In genomic region chr10:96577037-96577436, GRCh38 we compare ENCODE assay signal across 24 cellular contexts. TPM values are rescaled to one million over a fixed set of nuclear protein-coding genes. Genes with fewer than 3 reads are reported as not detected.
A peak's percentile ranks its signal among the peaks of the same experiment; 100 is the strongest.
DNase-seq lines count a peak whose midpoint lies in the region; ATAC-seq and TF ChIP-seq lines count a peak whose summit lies in the region.
"Had no signal": no experiment of that assay in that cellular context is flagged by ENCODE, and none has a peak within 500 bp of the region (broad histone marks: within the 10 kb centered on the region; RNA-seq: fewer than 3 reads in every experiment).

No MANE protein-coding gene starts in this region.

- 49% methylated on average over 1 of the region's 1 CpG for WGBS in prostate gland

- peak overlapping the region; percentile 36; the same call in 1 of the 2 replicates for H3K27ac ChIP-seq in PC-3 (ENCODE audit: low read length)
- peak overlapping the region; percentile 32 for H3K27ac ChIP-seq in epithelial cell of prostate
- no peak overlapping the region for H3K27ac ChIP-seq in prostate gland
- H3K27ac ChIP-seq in gastrocnemius medialis, result no peak overlapping the region
- H3K27ac ChIP-seq: gastroesophageal sphincter, neutrophil, psoas muscle, SJCRH30, upper lobe of right lung had no signal

- H3K36me3 Mint-ChIP-seq in Calu3 (ENCODE audit: insufficient read depth, unreplicated experiment), result peaks cover 41% of the 10 kb centered on the region

- POLR2A ChIA-PET in PC-3 (lab: Charles Lee; ENCODE audit: unreplicated experiment), result no interaction called here

- peaks cover 47% of the 10 kb centered on the region for H4K20me1 ChIP-seq in PC-3 (ENCODE audit: low read length)

- H3K9me2 ChIP-seq in PC-3 (replicated peaks; ENCODE audit: low read length), result no peaks in the 10 kb centered on the region

- H3K36me3 ChIP-seq in PC-3 (ENCODE audit: low read depth, low read length), result no peaks in the 10 kb centered on the region
- no peaks in the 10 kb centered on the region for H3K36me3 ChIP-seq in prostate gland
- H3K36me3 ChIP-seq in gastrocnemius medialis, result no peaks in the 10 kb centered on the region

- H3K27ac Mint-ChIP-seq in Calu3 (ENCODE audit: unreplicated experiment), result peak overlapping the region; percentile 92
- H3K27ac Mint-ChIP-seq: activated naive CD8-positive, alpha-beta T cell treated with anti-CD3 and anti-CD28 coated beads, Interleukin-2, amount 50 U/mL, for 24 hours; GM23338; T-cell had no signal

- no peaks in the 10 kb centered on the region for H3K9me3 Mint-ChIP-seq in Calu3 (ENCODE audit: low read depth, unreplicated experiment)
- H3K9me3 Mint-ChIP-seq: activated naive CD8-positive, alpha-beta T cell treated with anti-CD3 and anti-CD28 coated beads, Interleukin-2, amount 50 U/mL, for 24 hours; GM23338; T-cell had no signal

- TF ChIP-seq POLR2A in prostate gland (IDR thresholded peaks at IDR 0.05) (no peak), gastrocnemius medialis (IDR thresholded peaks at IDR 0.05) (no peak)

- H3K4me3 Mint-ChIP-seq in Calu3 (ENCODE audit: low read depth, unreplicated experiment), result no peak overlapping the region
- H3K4me3 Mint-ChIP-seq: activated naive CD8-positive, alpha-beta T cell treated with anti-CD3 and anti-CD28 coated beads, Interleukin-2, amount 50 U/mL, for 24 hours; GM23338; T-cell had no signal

- BruUV-seq in Calu3 (replicated peaks; lab: Mats Ljungman, UMichigan), result no TSS peak
- no TSS peak for BruUV-seq in PC-3 (replicated peaks; lab: Mats Ljungman, UMichigan)

- DNase-seq in Calu3 (peak; percentile 21), PC-3 (peak; percentile 58), epithelial cell of prostate (ENCODE audit: low read depth, low spot score) (peak; percentile 40), prostate gland (ENCODE audit: low spot score) (peak; percentile 22), gastrocnemius medialis (no peak), hypothalamus (lab: John Stamatoyannopoulos, UW) (no peak), HUDEP-2 (lab: John Stamatoyannopoulos, UW; ENCODE audit: unreplicated experiment in 76 of 76) (no peak)
- DNase-seq in activated effector memory CD4-positive, alpha-beta T cell treated with anti-CD3 and anti-CD28 coated beads, Interleukin-2, amount 50 U/mL, for 16 hours, result no peak
- DNase-seq: activated gamma-delta T cell; activated naive CD8-positive, alpha-beta T cell treated with anti-CD3 and anti-CD28 coated beads, Interleukin-2, amount 50 U/mL, for 24 hours; C1 segment of cervical spinal cord; effector CD8-positive, alpha-beta T cell; esophagus squamous epithelium; KG1; NCI-H510A treated with DMSO at 0.1 percent for 48 hours; psoas muscle; SJCRH30; stimulated activated CD8-positive, alpha-beta memory T cell treated with anti-CD3 and anti-CD28 coated beads, Interleukin-4, amount 100 ng/mL, for 48 hours; T-cell; upper lobe of right lung had no signal

- peak overlapping the region; percentile 57 for H3K4me2 ChIP-seq in PC-3 (ENCODE audit: low read length)
- H3K4me2 ChIP-seq: GM23338 had no signal

- peaks cover 40% of the 10 kb centered on the region for H3K4me1 Mint-ChIP-seq in Calu3 (ENCODE audit: low read depth, unreplicated experiment)

- no peaks in the 10 kb centered on the region for H3K27me3 Mint-ChIP-seq in Calu3 (ENCODE audit: unreplicated experiment)
- H3K27me3 Mint-ChIP-seq: activated naive CD8-positive, alpha-beta T cell treated with anti-CD3 and anti-CD28 coated beads, Interleukin-2, amount 50 U/mL, for 24 hours; T-cell had no signal

- peaks cover 94% of the 10 kb centered on the region for H3K79me2 ChIP-seq in PC-3 (ENCODE audit: low read length)

- in situ Hi-C loops in gastrocnemius medialis (cut with MboI; ENCODE audit: low sequenced_read_pairs in 4 of 4), result no loop called here

- CTCF ChIA-PET in Calu3 (lab: Charles Lee), result interaction anchor here (0.6 to 1.4 kb wide), 6 partner anchors 36 to 137 kb away, joined by 3 to 7 read pairs (median 4); no protein-coding TSS in a partner anchor
- CTCF ChIA-PET in PC-3 (lab: Charles Lee), result no interaction called here

- no peaks in the 10 kb centered on the region for H3F3A ChIP-seq in PC-3 (ENCODE audit: low read length, unreplicated experiment)

- H3K9me3 ChIP-seq in PC-3 (ENCODE audit: low read length) (no peaks in the 10 kb centered on the region), prostate gland (no peaks in the 10 kb centered on the region), gastrocnemius medialis (no peaks in the 10 kb centered on the region)
- H3K9me3 ChIP-seq: esophagus squamous epithelium, gastroesophageal sphincter, neutrophil, psoas muscle, SJCRH30, upper lobe of right lung had no signal

- H3K9ac ChIP-seq in PC-3 (ENCODE audit: low read length), result no peak overlapping the region

- intact Hi-C loops in Calu3 (cut with micrococcal nuclease; ENCODE audit: unreplicated experiment) (no loop called here), PC-3 (cut with micrococcal nuclease) (no loop called here), prostate gland (cut with DNase I) (no loop called here), gastrocnemius medialis (cut with DNase I; ENCODE audit: low total_unique reads) (no loop called here)

- H3K27me3 ChIP-seq in PC-3 (ENCODE audit: low read length), result no peaks in the 10 kb centered on the region
- no peaks in the 10 kb centered on the region for H3K27me3 ChIP-seq in prostate gland (replicated peaks; ENCODE audit: insufficient read depth)
- H3K27me3 ChIP-seq in gastrocnemius medialis, result no peaks in the 10 kb centered on the region
- H3K27me3 ChIP-seq: esophagus squamous epithelium, gastroesophageal sphincter, neutrophil, SJCRH30, upper lobe of right lung had no signal

- H2AFZ ChIP-seq in PC-3 (ENCODE audit: low read length), result no peak overlapping the region
- H2AFZ ChIP-seq: GM23338 had no signal

- H3K4me1 ChIP-seq in PC-3 (ENCODE audit: insufficient read depth, low read length), result peaks cover 14% of the 10 kb centered on the region
- H3K4me1 ChIP-seq in prostate gland (replicated peaks), result peaks cover 26% of the 10 kb centered on the region
- H3K4me1 ChIP-seq in gastrocnemius medialis, result peaks cover 54 to 60% of the 10 kb centered on the region in 2 donors
- H3K4me1 ChIP-seq: SJCRH30 had no signal

- no peak for TF ChIP-seq CTCF in Calu3 (IDR thresholded peaks at IDR 0.05; ENCODE audit: unreplicated experiment)
- no peak for TF ChIP-seq CTCF in PC-3 (conservative IDR thresholded peaks at IDR 0.05; ENCODE audit: low read depth, low read length)
- no peak for TF ChIP-seq CTCF in prostate gland (IDR thresholded peaks at IDR 0.05)
- TF ChIP-seq CTCF in gastrocnemius medialis (IDR thresholded peaks at IDR 0.05 in 4 of 5, conservative IDR thresholded peaks at IDR 0.05 in 1 of 5), result no peak

- no peak overlapping the region for H3K4me3 ChIP-seq in PC-3 (ENCODE audit: low read length)
- no peak overlapping the region for H3K4me3 ChIP-seq in prostate gland
- no peak overlapping the region for H3K4me3 ChIP-seq in gastrocnemius medialis
- H3K4me3 ChIP-seq: esophagus squamous epithelium, gastroesophageal sphincter, GM23338, lung, psoas muscle, SJCRH30, upper lobe of right lung had no signal

- ATAC-seq in PC-3, result peak; percentile 90
- ATAC-seq in gastrocnemius medialis, result no peak
- ATAC-seq: activated naive CD8-positive, alpha-beta T cell treated with anti-CD3 and anti-CD28 coated beads, Interleukin-2, amount 50 U/mL, for 24 hours; gastroesophageal sphincter; GM23338; psoas muscle; T-cell; upper lobe of right lung had no signal

RNA-seq across cellular contexts. Expression of gene TM9SF3, which starts 9.8 kb away (rescaled TPM):
- total RNA-seq in Calu3 (2022), result 177 and 183 TPM in 2 replicates
- total RNA-seq in PC-3 (2014; rRNA removed), result 39.2 and 47.0 TPM in 2 replicates
- 100 to 1,000 TPM in 1 of 2 donors, 10 to 100 TPM in 1; 74.1 to 165 TPM for total RNA-seq in prostate gland
- 10 to 100 TPM; 27.5 to 32.4 (median 31.0) TPM for total RNA-seq in gastrocnemius medialis

Comparison
In these comparisons a context has a peak if more than half of its experiments do, and no peak if none do; other contexts are left out.
1. DNase-seq: peak in Calu3 (single experiment), PC-3 (single experiment), epithelial cell of prostate (single experiment) and prostate gland (single experiment); none in activated effector memory CD4-positive, alpha-beta T cell treated with anti-CD3 and anti-CD28 coated beads, Interleukin-2, amount 50 U/mL, for 16 hours (single experiment), gastrocnemius medialis (0 of 2), hypothalamus (0 of 51) and HUDEP-2 (0 of 76).
2. H3K27ac ChIP-seq: peak in PC-3 (single experiment) and epithelial cell of prostate (single experiment); none in prostate gland (0 of 2) and gastrocnemius medialis (0 of 4).